13 cellular contexts compared by ENCODE assay signal in genomic region chr6:55875420-55875819, GRCh38. TPM values are rescaled to one million over a fixed set of nuclear protein-coding genes. Genes with fewer than 3 reads are reported as not detected.
DNase-seq lines count a peak whose midpoint lies in the region; ATAC-seq and TF ChIP-seq lines count a peak whose summit lies in the region.
"Had no signal": no experiment of that assay in that cellular context is flagged by ENCODE, and none has a peak within 500 bp of the region (broad histone marks: within the 10 kb centered on the region; RNA-seq: fewer than 3 reads in every experiment).

Gene BMP5 (minus strand): TSS chr6:55875590. CDS start chr6:55874865, 725 bp downstream.

- H3K79me2 ChIP-seq in trophoblast cell (ENCODE audit: control insufficient read depth, insufficient read depth, low read length, poor library complexity) (no peaks in the 10 kb centered on the region), H9 (ENCODE audit: insufficient read depth, low read length) (no peaks in the 10 kb centered on the region)

- WGBS in HUES64, result 10% methylated on average over 1 of the region's 1 CpG
- WGBS in trophoblast cell (ENCODE audit: extremely low coverage, insufficient coverage, insufficient read length), result no CpG with 5 or more reads among the region's 1 CpG
- no CpG with 5 or more reads among the region's 1 CpG for WGBS in H9 (ENCODE audit: extremely low coverage, insufficient read length, low lambda C conversion rate)

- H3K9me3 ChIP-seq in HUES64 (ENCODE audit: insufficient read depth, low read depth, low read length) (no peaks in the 10 kb centered on the region), trophoblast cell (ENCODE audit: insufficient read depth, low read depth, low read length) (no peaks in the 10 kb centered on the region), H9 (ENCODE audit: control insufficient read depth, low read depth, low read length) (no peaks in the 10 kb centered on the region)

- H3K14ac ChIP-seq in trophoblast cell (ENCODE audit: low read length) (no peak within 1 kb of the TSS), H9 (ENCODE audit: insufficient read depth, low read length) (no peak within 1 kb of the TSS)

- H3K56ac ChIP-seq in H9 (ENCODE audit: insufficient read length, low read depth, low read length), result no peak within 1 kb of the TSS

- no peak for TF ChIP-seq CTCF in H9 (conservative IDR thresholded peaks at IDR 0.05)

- H2AFZ ChIP-seq in trophoblast cell (ENCODE audit: insufficient read depth, low read length, poor library complexity), result no peak within 1 kb of the TSS
- H2AFZ ChIP-seq in H9 (ENCODE audit: low read length), result no peak within 1 kb of the TSS

- H3K4me3 Mint-ChIP-seq in H9, result no peak within 1 kb of the TSS; a peak in 1 of 5 replicates
- H3K4me3 Mint-ChIP-seq: activated CD8-positive, alpha-beta memory T cell treated with anti-CD3 and anti-CD28 coated beads, Interleukin-2, amount 10 ng/mL, durations not matched to agents 7 days and 5 days; IgD-negative memory B cell had no signal

- no peaks in the 10 kb centered on the region for H4K20me1 ChIP-seq in H9 (ENCODE audit: control insufficient read depth, insufficient read depth, insufficient read length)

- no peak within 1 kb of the TSS for H2BK15ac ChIP-seq in H9 (ENCODE audit: low read depth, low read length)

- H3K18ac ChIP-seq in trophoblast cell (ENCODE audit: low read length) (no peak within 1 kb of the TSS), H9 (ENCODE audit: insufficient read length, low read depth, low read length) (no peak within 1 kb of the TSS)

- H2BK5ac ChIP-seq in trophoblast cell (ENCODE audit: low read depth, low read length, poor library complexity) (no peak within 1 kb of the TSS), H9 (ENCODE audit: insufficient read length, low read length) (no peak within 1 kb of the TSS)

- H3K4me1 Mint-ChIP-seq in H9, result peaks cover 21 to 23% of the 10 kb centered on the region in 2 experiments
- H3K4me1 Mint-ChIP-seq: activated CD8-positive, alpha-beta memory T cell treated with anti-CD3 and anti-CD28 coated beads, Interleukin-2, amount 10 ng/mL, durations not matched to agents 7 days and 5 days; IgD-negative memory B cell had no signal

- no peak within 1 kb of the TSS for H4K91ac ChIP-seq in trophoblast cell (ENCODE audit: low read depth, low read length)
- no peak within 1 kb of the TSS for H4K91ac ChIP-seq in H9 (ENCODE audit: insufficient read length, low read depth, low read length)

- no peak for ATAC-seq in HG02884 (IDR thresholded peaks at IDR 0.05; ENCODE audit: unreplicated experiment)
- ATAC-seq: activated CD8-positive, alpha-beta memory T cell treated with anti-CD3 and anti-CD28 coated beads, Interleukin-2, amount 10 ng/mL, durations not matched to agents 7 days and 5 days; stimulated activated naive CD8-positive, alpha-beta T cell treated with anti-CD3 and anti-CD28 coated beads, Interleukin-15, Interleukin-2, amounts not matched to agents 100 U/mL and 50 U/mL, for 24 hours had no signal

- H4K12ac ChIP-seq in trophoblast cell (ENCODE audit: low read depth, low read length), result no peak within 1 kb of the TSS

- H3K27ac Mint-ChIP-seq in H9, result peak within 1 kb of the TSS in 1 of 3 experiments; percentile 68; a peak in 2 of 7 replicates
- H3K27ac Mint-ChIP-seq: activated CD8-positive, alpha-beta memory T cell treated with anti-CD3 and anti-CD28 coated beads, Interleukin-2, amount 10 ng/mL, durations not matched to agents 7 days and 5 days; IgD-negative memory B cell had no signal

- H3K27ac ChIP-seq in HUES64 (ENCODE audit: low read depth, low read length) (no peak within 1 kb of the TSS), trophoblast cell (ENCODE audit: low read depth, low read length) (no peak within 1 kb of the TSS), H9 (ENCODE audit: insufficient read length, low read depth, low read length) (no peak within 1 kb of the TSS)

- no peak within 1 kb of the TSS for H2BK20ac ChIP-seq in H9 (ENCODE audit: low read depth, low read length, poor library complexity, severe bottlenecking)

- no peak within 1 kb of the TSS for H3T11ph ChIP-seq in H9 (ENCODE audit: low read length)

- H3K36me3 ChIP-seq in HUES64 (ENCODE audit: insufficient read depth, low read length) (no peaks in the 10 kb centered on the region), trophoblast cell (ENCODE audit: control insufficient read depth in 1 of 2, insufficient read depth in 2 of 2, low read length in 2 of 2) (no peaks in the 10 kb centered on the region)

- H3K4me1 ChIP-seq in HUES64 (ENCODE audit: insufficient read depth, low read length) (peaks cover 43% of the 10 kb centered on the region), trophoblast cell (ENCODE audit: control insufficient read depth in 1 of 2, insufficient read depth in 2 of 2, low read length in 2 of 2) (no peaks in the 10 kb centered on the region), H9 (ENCODE audit: insufficient read depth, low read length) (no peaks in the 10 kb centered on the region)

- H3K4ac ChIP-seq in trophoblast cell (ENCODE audit: low read depth, low read length) (no peak within 1 kb of the TSS), H9 (ENCODE audit: low read depth, low read length) (no peak within 1 kb of the TSS)

- H3K23me2 ChIP-seq in H9 (ENCODE audit: insufficient read length, low read depth, low read length, poor library complexity, severe bottlenecking), result no peaks in the 10 kb centered on the region

- no peaks in the 10 kb centered on the region for H3K36me3 Mint-ChIP-seq in H9 (ENCODE audit: insufficient read depth in 1 of 3, low read depth in 3 of 3)
- H3K36me3 Mint-ChIP-seq: activated CD8-positive, alpha-beta memory T cell treated with anti-CD3 and anti-CD28 coated beads, Interleukin-2, amount 10 ng/mL, durations not matched to agents 7 days and 5 days; IgD-negative memory B cell had no signal

- H4K5ac ChIP-seq in H9 (ENCODE audit: insufficient read length, low read depth, low read length), result no peak within 1 kb of the TSS

- no peaks in the 10 kb centered on the region for H3K27me3 ChIP-seq in HUES64 (ENCODE audit: insufficient read depth, low read length)
- no peaks in the 10 kb centered on the region for H3K27me3 ChIP-seq in trophoblast cell (ENCODE audit: insufficient read depth, low read length)
- no peaks in the 10 kb centered on the region for H3K27me3 ChIP-seq in H9 (ENCODE audit: insufficient read depth, low read length)

- H3K23ac ChIP-seq in trophoblast cell (ENCODE audit: low read length) (no peak within 1 kb of the TSS), H9 (ENCODE audit: insufficient read length, low read depth, low read length) (no peak within 1 kb of the TSS)

- H2AK5ac ChIP-seq in trophoblast cell (ENCODE audit: low read length), result no peak within 1 kb of the TSS
- H2AK5ac ChIP-seq in H9 (ENCODE audit: insufficient read length, low read length), result no peak within 1 kb of the TSS

- no peak within 1 kb of the TSS for H3K4me2 ChIP-seq in trophoblast cell (ENCODE audit: low read length)
- H3K4me2 ChIP-seq in H9 (ENCODE audit: insufficient read depth, insufficient read length, low read length), result no peak within 1 kb of the TSS

- H3K9ac ChIP-seq in HUES64 (ENCODE audit: low read depth, low read length) (no peak within 1 kb of the TSS), trophoblast cell (ENCODE audit: low read length) (no peak within 1 kb of the TSS), H9 (ENCODE audit: extremely low read depth, insufficient read length, low read length) (no peak within 1 kb of the TSS)

- no peaks in the 10 kb centered on the region for H3K27me3 Mint-ChIP-seq in H9 (ENCODE audit: low read depth)
- H3K27me3 Mint-ChIP-seq: activated CD8-positive, alpha-beta memory T cell treated with anti-CD3 and anti-CD28 coated beads, Interleukin-2, amount 10 ng/mL, durations not matched to agents 7 days and 5 days; IgD-negative memory B cell had no signal

- peak; percentile 40 for DNase-seq in iPS DF 19.7 (ENCODE audit: low read depth, low spot score)
- no peak for DNase-seq in trophoblast cell
- DNase-seq in activated naive CD4-positive, alpha-beta T cell (lab: John Stamatoyannopoulos, UW), result no peak
- DNase-seq in H9, result no peak
- DNase-seq: activated CD8-positive, alpha-beta memory T cell treated with anti-CD3 and anti-CD28 coated beads, Interleukin-2, amount 10 ng/mL, durations not matched to agents 7 days and 5 days; amniotic stem cell; NCI-H1694 treated with DMSO at 0.1 percent for 48 hours; stimulated activated naive CD8-positive, alpha-beta T cell treated with anti-CD3 and anti-CD28 coated beads, Interleukin-15, Interleukin-2, amounts not matched to agents 100 U/mL and 50 U/mL, for 24 hours had no signal

- H4K8ac ChIP-seq in trophoblast cell (ENCODE audit: low read depth, low read length), result no peak within 1 kb of the TSS
- no peak within 1 kb of the TSS for H4K8ac ChIP-seq in H9 (replicated peaks; ENCODE audit: insufficient read length, low read depth, low read length)

- no peaks in the 10 kb centered on the region for H3K79me1 ChIP-seq in trophoblast cell (ENCODE audit: low read length)
- H3K79me1 ChIP-seq in H9 (ENCODE audit: insufficient read depth, low read depth, low read length, poor library complexity, severe bottlenecking), result no peaks in the 10 kb centered on the region

- no peaks in the 10 kb centered on the region for H3K9me3 Mint-ChIP-seq in H9

- H3K4me3 ChIP-seq in HUES64 (ENCODE audit: low read length), result peak within 1 kb of the TSS; percentile 38
- H3K4me3 ChIP-seq in trophoblast cell (ENCODE audit: low read depth, low read length), result no peak within 1 kb of the TSS

- H2BK120ac ChIP-seq in trophoblast cell (ENCODE audit: insufficient read depth, low read length, poor library complexity) (no peak within 1 kb of the TSS), H9 (ENCODE audit: low read depth, low read length, poor library complexity, severe bottlenecking) (no peak within 1 kb of the TSS)

- H2BK12ac ChIP-seq in trophoblast cell (ENCODE audit: low read length), result peak within 1 kb of the TSS; percentile 30
- H2BK12ac ChIP-seq in H9 (ENCODE audit: insufficient read length, low read depth, low read length), result no peak within 1 kb of the TSS

TF ChIP-seq in PFSK-1, 5 proteins besides CTCF, POLR2A, EP300 and RAD21 (continues in another document):
- no peak for TF ChIP-seq FOXP2 (optimal IDR thresholded peaks at IDR 0.05; ENCODE audit: borderline replicate concordance, extremely low read depth, extremely low read length, insufficient read depth)
- peak; percentile 65; the same call in 1 of the 2 replicates for TF ChIP-seq POLR2AphosphoS5 (IDR thresholded peaks at IDR 0.05; ENCODE audit: low read depth, low read length)

RNA-seq across cellular contexts. Expression of gene BMP5, which starts in this region (rescaled TPM):
- polyA plus RNA-seq in HUES64 (2013, experiment 1 of 2), result 2.3 TPM
- 2.9 TPM for polyA plus RNA-seq in HUES64 (2013, experiment 2 of 2)
- 0.25 TPM for polyA plus RNA-seq in PFSK-1 (2012; ENCODE audit: insufficient read length, low read depth)
- 0.16 and 0.18 TPM in 2 replicates for polyA plus RNA-seq in trophoblast cell (2013)
- not detected in 2 replicates for total RNA-seq in H9 (2021)
- total RNA-seq: activated CD8-positive, alpha-beta memory T cell treated with anti-CD3 and anti-CD28 coated beads, Interleukin-2, amount 10 ng/mL, durations not matched to agents 7 days and 5 days; RPMI7951 had no signal
- polyA plus RNA-seq: IgD-negative memory B cell had no signal
